Comparison of ENCODE assay signal across 25 cellular contexts in genomic region chr3:17634964-17635363, GRCh38.
"Had no signal": no experiment of that assay in that cellular context is flagged by ENCODE, and none has a peak within 500 bp of the region (broad histone marks: within the 10 kb centered on the region; RNA-seq: fewer than 3 reads in every experiment).

No MANE protein-coding gene starts in this region.

- H3K36me3 ChIP-seq: neural progenitor cell had no signal

- H3K27ac Mint-ChIP-seq: activated B cell treated with CpG ODN at 0.5 μM for 24 hours; activated naive CD8-positive, alpha-beta T cell treated with anti-CD3 and anti-CD28 coated beads, Interleukin-2, amount 10 ng/mL, durations not matched to agents 7 days and 5 days; activated T-helper 2 cell treated with anti-CD3 and anti-CD28 coated beads, Interferon-gamma antibody, Interleukin-2, Interleukin-4, amounts not matched to agents 10 μg/mL and 5 μg/mL and 100 μg/mL, durations not matched to agents 14 hours and 24 hours and 36 hours; immature natural killer cell; mesothelial cell of epicardium; neural progenitor cell; stimulated activated naive B cell treated with anti-CD40 and anti-IgM and Interleukin-4, amounts not matched to agents 10 μg/mL and 1 μg/mL and 100 μg/mL, for 72 hours; T-helper 1 cell treated with Interleukin-12 subunit alpha and Interleukin-12 subunit beta and Interleukin-4 antibody, amounts not matched to agents 30 μg/mL and 1 μg/mL, for 36 hours had no signal

- H3K27me3 Mint-ChIP-seq: activated B cell treated with CpG ODN at 0.5 μM for 24 hours; activated naive CD8-positive, alpha-beta T cell treated with anti-CD3 and anti-CD28 coated beads, Interleukin-2, amount 10 ng/mL, durations not matched to agents 7 days and 5 days; naive thymus-derived CD8-positive, alpha-beta T cell; stimulated activated naive B cell treated with anti-CD40 and anti-IgM and Interleukin-4, amounts not matched to agents 10 μg/mL and 1 μg/mL and 100 μg/mL, for 72 hours had no signal

- H3K27me3 ChIP-seq: hepatocyte, neural progenitor cell had no signal

- H3K4me3 ChIP-seq: hepatocyte, lung, neural progenitor cell, smooth muscle cell had no signal

- H3K36me3 Mint-ChIP-seq: neural progenitor cell had no signal

- H3K4me3 Mint-ChIP-seq: activated B cell treated with CpG ODN at 0.5 μM for 24 hours; activated naive CD8-positive, alpha-beta T cell treated with anti-CD3 and anti-CD28 coated beads, Interleukin-2, amount 10 ng/mL, durations not matched to agents 7 days and 5 days; activated T-cell treated with anti-CD3 and anti-CD28 coated beads, Interleukin-2, amount 50 U/mL, for 4 hours; immature natural killer cell; mesothelial cell of epicardium; naive thymus-derived CD8-positive, alpha-beta T cell; neural progenitor cell; stimulated activated naive B cell treated with anti-CD40 and anti-IgM and Interleukin-4, amounts not matched to agents 10 μg/mL and 1 μg/mL and 100 μg/mL, for 72 hours; T-helper 1 cell treated with Interleukin-12 subunit alpha and Interleukin-12 subunit beta and Interleukin-4 antibody, amounts not matched to agents 30 μg/mL and 1 μg/mL, for 36 hours had no signal

- DNase-seq: activated B cell treated with CpG ODN at 0.5 μM for 24 hours; activated CD4-positive, alpha-beta T cell treated with anti-CD3 and anti-CD28 coated beads for 4 hours; activated CD4-positive, alpha-beta T cell treated with anti-CD3 and anti-CD28 coated beads, Interleukin-2, amount 50 U/mL, for 48 hours; activated CD8-positive, alpha-beta memory T cell treated with anti-CD3 and anti-CD28 coated beads, Interleukin-2, amount 50 U/mL, for 48 hours; activated naive CD4-positive, alpha-beta T cell; activated naive CD8-positive, alpha-beta T cell treated with anti-CD3 and anti-CD28 coated beads, Interleukin-2, amount 10 ng/mL, durations not matched to agents 7 days and 5 days; activated T-cell treated with anti-CD3 and anti-CD28 coated beads, Interleukin-2, amount 50 U/mL, for 4 hours; anterior cingulate cortex; central memory CD4-positive, alpha-beta T cell; effector memory CD4-positive, alpha-beta T cell; foreskin melanocyte; glutamatergic neuron; immature natural killer cell; naive thymus-derived CD8-positive, alpha-beta T cell; stimulated activated CD4-positive, alpha-beta T cell treated with anti-CD3 and anti-CD28 coated beads, Interleukin-15, amount 100 ng/mL, for 24 hours; stimulated activated CD8-positive, alpha-beta memory T cell treated with anti-CD3 and anti-CD28 coated beads, Interleukin-4, amount 100 ng/mL, for 48 hours; stimulated activated naive B cell treated with anti-CD40 and anti-IgM and Interleukin-4, amounts not matched to agents 10 μg/mL and 1 μg/mL and 100 μg/mL, for 72 hours; T1000 had no signal

- H3K27ac ChIP-seq: hepatocyte, neural progenitor cell had no signal

- H3K4me1 Mint-ChIP-seq: neural progenitor cell had no signal

- H3K9me3 Mint-ChIP-seq: activated B cell treated with CpG ODN at 0.5 μM for 24 hours; activated naive CD8-positive, alpha-beta T cell treated with anti-CD3 and anti-CD28 coated beads, Interleukin-2, amount 10 ng/mL, durations not matched to agents 7 days and 5 days; activated T-helper 2 cell treated with anti-CD3 and anti-CD28 coated beads, Interferon-gamma antibody, Interleukin-2, Interleukin-4, amounts not matched to agents 10 μg/mL and 5 μg/mL and 100 μg/mL, durations not matched to agents 14 hours and 24 hours and 36 hours; immature natural killer cell; neural progenitor cell; T-helper 1 cell treated with Interleukin-12 subunit alpha and Interleukin-12 subunit beta and Interleukin-4 antibody, amounts not matched to agents 30 μg/mL and 1 μg/mL, for 36 hours had no signal
